ENCODE assay signal across 1 cellular context in genomic region chr19:19645233-19645870, GRCh38.
TF ChIP-seq lines count a peak whose summit lies in the region.

No MANE protein-coding gene starts in this region.

TF ChIP-seq in HepG2, 621 proteins besides CTCF, POLR2A, EP300 and RAD21:
- TF ChIP-seq RBFOX2 (IDR thresholded peaks at IDR 0.05; ENCODE audit: low read depth, low read length) (0 out of 2 replicates have a peak, but pooled peaks have one; percentile 41), GPN1 (CRISPR knock-in tag; IDR thresholded peaks at IDR 0.05; ENCODE audit: borderline replicate concordance) (no peak), HHEX (CRISPR knock-in tag; IDR thresholded peaks at IDR 0.05) (no peak), AGO2 (optimal IDR thresholded peaks at IDR 0.05; ENCODE audit: low read depth, low read length) (peak; percentile 51)
